ENCODE assay signal across 19 cellular contexts in genomic region chr7:128842674-128843641, GRCh38. TPM values are rescaled to one million over a fixed set of nuclear protein-coding genes. Genes with fewer than 3 reads are reported as not detected.
A peak's percentile ranks its signal among the peaks of the same experiment; 100 is the strongest.
DNase-seq lines count a peak whose midpoint lies in the region; ATAC-seq and TF ChIP-seq lines count a peak whose summit lies in the region.
"Had no signal": no experiment of that assay in that cellular context is flagged by ENCODE, and none has a peak within 500 bp of the region (broad histone marks: within the 10 kb centered on the region; RNA-seq: fewer than 3 reads in every experiment).

No MANE protein-coding gene starts in this region.

- H3K4me3 ChIP-seq in PC-9 (no peak overlapping the region), right lobe of liver (no peak overlapping the region), aorta (ENCODE audit: low read length in 2 of 2) (no peak overlapping the region), adrenal gland (no peak overlapping the region)
- H3K4me3 ChIP-seq: breast epithelium, testis, vagina had no signal

- POLR2A ChIA-PET in PC-9 (lab: Charles Lee; ENCODE audit: unreplicated experiment): interaction anchor here (0.5 kb wide), 1 partner anchor 253 kb away, joined by 6 read pairs; no protein-coding TSS in a partner anchor
- POLR2A ChIA-PET in GM10248 (lab: Yijun Ruan, JAX): no interaction called here

- H3K27me3 Mint-ChIP-seq in stimulated activated naive CD8-positive, alpha-beta T cell treated with anti-CD3 and anti-CD28 coated beads, Interleukin-15, Interleukin-2, amounts not matched to agents 100 ng/mL and 50 ng/mL, for 24 hours: no peaks in the 10 kb centered on the region
- no peaks in the 10 kb centered on the region for H3K27me3 Mint-ChIP-seq in stimulated activated naive CD8-positive, alpha-beta T cell treated with anti-CD3 and anti-CD28 coated beads, Interleukin-15, amount 100 ng/mL, for 72 hours
- H3K27me3 Mint-ChIP-seq: activated CD4-positive, alpha-beta T cell treated with anti-CD3 and anti-CD28 coated beads for 36 hours; B cell had no signal

- no peak for ATAC-seq in stimulated activated naive CD8-positive, alpha-beta T cell treated with anti-CD3 and anti-CD28 coated beads, Interleukin-15, amount 100 ng/mL, for 72 hours
- no peak for ATAC-seq in right lobe of liver
- ATAC-seq in aorta (ENCODE audit: low FRiP score): no peak

- WGBS in right lobe of liver (ENCODE audit: insufficient coverage, low coverage, low lambda C conversion rate, missing lambda C conversion rate): 85% methylated on average over 4 of the region's 38 CpGs
- 89 to 94% methylated on average over 38 of the region's 38 CpGs for WGBS in aorta, 2 donors
- WGBS in adrenal gland, 4 donors: 87 to 95% (median 93%) methylated on average over 18 to 38 of the region's 38 CpGs

- H3K4me1 ChIP-seq in PC-9 (replicated peaks; ENCODE audit: insufficient read depth) (no peaks in the 10 kb centered on the region), right lobe of liver (no peaks in the 10 kb centered on the region), aorta (ENCODE audit: control insufficient read depth in 1 of 2, insufficient read depth in 2 of 2, low read length in 2 of 2) (no peaks in the 10 kb centered on the region), adrenal gland (replicated peaks in 1 of 2) (no peaks in the 10 kb centered on the region)
- H3K4me1 ChIP-seq: breast epithelium, testis, vagina had no signal

- TF ChIP-seq POLR2A in right lobe of liver (IDR thresholded peaks at IDR 0.05): no peak
- TF ChIP-seq POLR2A in adrenal gland (IDR thresholded peaks at IDR 0.05): no peak

- no peak overlapping the region for H2AFZ ChIP-seq in PC-9

- H3K36me3 Mint-ChIP-seq in stimulated activated naive CD8-positive, alpha-beta T cell treated with anti-CD3 and anti-CD28 coated beads, Interleukin-15, Interleukin-2, amounts not matched to agents 100 ng/mL and 50 ng/mL, for 24 hours (ENCODE audit: low read depth): no peaks in the 10 kb centered on the region
- H3K36me3 Mint-ChIP-seq: stimulated activated effector memory CD8-positive, alpha-beta T cell treated with anti-CD3 and anti-CD28 coated beads, Interleukin-12 subunit alpha, Interleukin-12 subunit beta, amount 100 ng/mL, for 72 hours had no signal

- H3K27me3 ChIP-seq in PC-9 (ENCODE audit: insufficient read depth, low read depth): no peaks in the 10 kb centered on the region
- no peaks in the 10 kb centered on the region for H3K27me3 ChIP-seq in right lobe of liver
- no peaks in the 10 kb centered on the region for H3K27me3 ChIP-seq in aorta (ENCODE audit: control insufficient read depth in 1 of 2, insufficient read depth in 2 of 2, low read length in 1 of 2)
- no peaks in the 10 kb centered on the region for H3K27me3 ChIP-seq in adrenal gland
- H3K27me3 ChIP-seq: breast epithelium, testis, vagina had no signal

- intact Hi-C loops in PC-9 (cut with micrococcal nuclease; ENCODE audit: unreplicated experiment) (no loop called here), right lobe of liver (cut with DNase I) (no loop called here), aorta (cut with DNase I) (no loop called here), adrenal gland (cut with DNase I) (no loop called here)

- no peak overlapping the region for H3K4me3 Mint-ChIP-seq in stimulated activated naive CD8-positive, alpha-beta T cell treated with anti-CD3 and anti-CD28 coated beads, Interleukin-15, Interleukin-2, amounts not matched to agents 100 ng/mL and 50 ng/mL, for 24 hours
- H3K4me3 Mint-ChIP-seq in stimulated activated naive CD8-positive, alpha-beta T cell treated with anti-CD3 and anti-CD28 coated beads, Interleukin-15, amount 100 ng/mL, for 72 hours: no peak overlapping the region
- H3K4me3 Mint-ChIP-seq: activated CD4-positive, alpha-beta T cell treated with anti-CD3 and anti-CD28 coated beads for 36 hours; activated T-cell treated with anti-CD3 and anti-CD28 coated beads, Interleukin-2, amount 50 U/mL, for 4 hours; B cell; dendritic cell treated with granulocyte-macrophage colony-stimulating factor and Interleukin-4, amounts not matched to agents 40 ng/mL and 50 ng/mL, for 4 days; neural crest cell; stimulated activated effector memory CD8-positive, alpha-beta T cell treated with anti-CD3 and anti-CD28 coated beads, Interleukin-12 subunit alpha, Interleukin-12 subunit beta, amount 100 ng/mL, for 72 hours had no signal

- TF ChIP-seq CTCF in PC-9 (conservative IDR thresholded peaks at IDR 0.05): no peak
- TF ChIP-seq CTCF in right lobe of liver (IDR thresholded peaks at IDR 0.05): no peak
- TF ChIP-seq CTCF in adrenal gland (IDR thresholded peaks at IDR 0.05): no peak
- TF ChIP-seq CTCF in GM10248 (IDR thresholded peaks at IDR 0.05; ENCODE audit: control extremely low read depth, extremely low read depth, low read depth, missing control alignments): no peak

- H3K9me3 Mint-ChIP-seq in stimulated activated naive CD8-positive, alpha-beta T cell treated with anti-CD3 and anti-CD28 coated beads, Interleukin-15, Interleukin-2, amounts not matched to agents 100 ng/mL and 50 ng/mL, for 24 hours: no peaks in the 10 kb centered on the region
- H3K9me3 Mint-ChIP-seq in stimulated activated naive CD8-positive, alpha-beta T cell treated with anti-CD3 and anti-CD28 coated beads, Interleukin-15, amount 100 ng/mL, for 72 hours: no peaks in the 10 kb centered on the region
- H3K9me3 Mint-ChIP-seq: activated T-cell treated with anti-CD3 and anti-CD28 coated beads, Interleukin-2, amount 50 U/mL, for 4 hours; dendritic cell treated with granulocyte-macrophage colony-stimulating factor and Interleukin-4, amounts not matched to agents 40 ng/mL and 50 ng/mL, for 4 days; neural crest cell; stimulated activated effector memory CD8-positive, alpha-beta T cell treated with anti-CD3 and anti-CD28 coated beads, Interleukin-12 subunit alpha, Interleukin-12 subunit beta, amount 100 ng/mL, for 72 hours had no signal

- H3K4me1 Mint-ChIP-seq in stimulated activated naive CD8-positive, alpha-beta T cell treated with anti-CD3 and anti-CD28 coated beads, Interleukin-15, Interleukin-2, amounts not matched to agents 100 ng/mL and 50 ng/mL, for 24 hours (ENCODE audit: low read depth): no peaks in the 10 kb centered on the region
- H3K4me1 Mint-ChIP-seq in stimulated activated naive CD8-positive, alpha-beta T cell treated with anti-CD3 and anti-CD28 coated beads, Interleukin-15, amount 100 ng/mL, for 72 hours: peaks cover 19% of the 10 kb centered on the region
- H3K4me1 Mint-ChIP-seq: activated CD4-positive, alpha-beta T cell treated with anti-CD3 and anti-CD28 coated beads for 36 hours; neural crest cell had no signal

- CTCF ChIA-PET in PC-9 (lab: Charles Lee): no interaction called here
- CTCF ChIA-PET in GM10248 (lab: Yijun Ruan, JAX): interaction anchor here (0.8 to 5.3 kb wide), 16 partner anchors 7 to 249 kb away, joined by 3 to 38 read pairs (median 4); partner anchors contain the start of genes ATP6V1F and IRF5

- H3K27ac ChIP-seq in PC-9: no peak overlapping the region
- no peak overlapping the region for H3K27ac ChIP-seq in right lobe of liver
- no peak overlapping the region for H3K27ac ChIP-seq in aorta (ENCODE audit: low read depth in 1 of 2, low read length in 2 of 2)
- H3K27ac ChIP-seq in adrenal gland: no peak overlapping the region
- H3K27ac ChIP-seq: breast epithelium, testis, vagina had no signal

- H4K20me1 ChIP-seq in PC-9 (ENCODE audit: insufficient read depth): no peaks in the 10 kb centered on the region

- no peaks in the 10 kb centered on the region for H3K36me3 ChIP-seq in PC-9 (ENCODE audit: low read depth)
- no peaks in the 10 kb centered on the region for H3K36me3 ChIP-seq in right lobe of liver
- H3K36me3 ChIP-seq in aorta (ENCODE audit: control insufficient read depth in 1 of 2, insufficient read depth in 2 of 2, low read length in 1 of 2): peaks cover 0 to 9% of the 10 kb centered on the region in 2 donors
- H3K36me3 ChIP-seq in adrenal gland (replicated peaks in 1 of 2): no peaks in the 10 kb centered on the region
- H3K36me3 ChIP-seq: breast epithelium had no signal

- H3K9me3 ChIP-seq in PC-9 (ENCODE audit: insufficient read depth, low read depth): no peaks in the 10 kb centered on the region
- no peaks in the 10 kb centered on the region for H3K9me3 ChIP-seq in right lobe of liver
- H3K9me3 ChIP-seq in aorta (ENCODE audit: control insufficient read depth, low read length): no peaks in the 10 kb centered on the region
- H3K9me3 ChIP-seq in adrenal gland (replicated peaks in 1 of 3): no peaks in the 10 kb centered on the region
- H3K9me3 ChIP-seq: breast epithelium, SK-N-SH, testis, vagina had no signal

- BruUV-seq in PC-9 (replicated peaks; lab: Mats Ljungman, UMichigan): TSS peak; percentile 7

- peak overlapping the region; percentile 52 for H3K27ac Mint-ChIP-seq in stimulated activated naive CD8-positive, alpha-beta T cell treated with anti-CD3 and anti-CD28 coated beads, Interleukin-15, Interleukin-2, amounts not matched to agents 100 ng/mL and 50 ng/mL, for 24 hours
- no peak overlapping the region for H3K27ac Mint-ChIP-seq in stimulated activated naive CD8-positive, alpha-beta T cell treated with anti-CD3 and anti-CD28 coated beads, Interleukin-15, amount 100 ng/mL, for 72 hours
- H3K27ac Mint-ChIP-seq: activated CD4-positive, alpha-beta T cell treated with anti-CD3 and anti-CD28 coated beads for 36 hours; B cell; dendritic cell treated with granulocyte-macrophage colony-stimulating factor and Interleukin-4, amounts not matched to agents 40 ng/mL and 50 ng/mL, for 4 days; stimulated activated effector memory CD8-positive, alpha-beta T cell treated with anti-CD3 and anti-CD28 coated beads, Interleukin-12 subunit alpha, Interleukin-12 subunit beta, amount 100 ng/mL, for 72 hours had no signal

- no peak for DNase-seq in stimulated activated naive CD8-positive, alpha-beta T cell treated with anti-CD3 and anti-CD28 coated beads, Interleukin-15, amount 100 ng/mL, for 72 hours
- no peak for DNase-seq in PC-9
- peak in 2 of 3 donors; percentile 14 to 43 for DNase-seq in right lobe of liver
- peak; percentile 43 to 68 for DNase-seq in aorta
- DNase-seq in adrenal gland: no peak
- DNase-seq in KG1 (lab: John Stamatoyannopoulos, UW): no peak
- DNase-seq in GM10248 (ENCODE audit: extremely low spot score): no peak
- DNase-seq: NCI-H1694 treated with DMSO at 0.1 percent for 48 hours had no signal

- H3K4me2 ChIP-seq in PC-9: no peak overlapping the region
- H3K4me2 ChIP-seq: SK-N-SH had no signal

- H3K79me2 ChIP-seq in PC-9 (ENCODE audit: low read depth): no peaks in the 10 kb centered on the region

- no peaks in the 10 kb centered on the region for H3K9me2 ChIP-seq in PC-9 (ENCODE audit: insufficient read depth)
- H3K9me2 ChIP-seq: SK-N-SH had no signal

- no peaks in the 10 kb centered on the region for H3F3A ChIP-seq in PC-9 (ENCODE audit: insufficient read depth, low read depth)

RNA-seq across cellular contexts. Expression of gene FLNC, which starts 12.8 kb away (rescaled TPM):
- total RNA-seq in PC-9 (2021) (75.5 and 96.6 TPM in 2 replicates), right lobe of liver (1 to 10 TPM in 2 of 6 experiments, under 1 TPM in 4; 0.27 to 5.1 (median 0.74) TPM), aorta (100 to 1,000 TPM; 135 to 245 TPM), adrenal gland (1 to 10 TPM in 7 of 8 donors, under 1 TPM in 1; 0.90 to 4.1 (median 2.6) TPM)
- polyA plus RNA-seq in aorta (10 to 100 TPM in 1 of 2 donors, 1 to 10 TPM in 1; 7.8 to 18.3 TPM), adrenal gland (1 to 10 TPM in 2 of 3 donors, under 1 TPM in 1; 0.66 to 2.3 (median 1.8) TPM)
- total RNA-seq: B cell had no signal

RNA-seq across cellular contexts. Expression of gene ATP6V1F, which starts 19.7 kb away (rescaled TPM):
- total RNA-seq in PC-9 (2021): 114 and 169 TPM in 2 replicates
- total RNA-seq in right lobe of liver: 10 to 100 TPM; 26.9 to 72.0 (median 38.9) TPM
- total RNA-seq in aorta: 10 to 100 TPM; 83.7 to 84.8 TPM
- polyA plus RNA-seq in aorta: 100 to 1,000 TPM; 120 to 270 TPM
- 100 to 1,000 TPM in 7 of 8 donors, 10 to 100 TPM in 1; 94.6 to 215 (median 156) TPM for total RNA-seq in adrenal gland
- 100 to 1,000 TPM; 200 to 334 (median 226) TPM for polyA plus RNA-seq in adrenal gland

RNA-seq across cellular contexts. Expression of gene CCDC136, which starts 51.2 kb away (rescaled TPM):
- total RNA-seq in PC-9 (2021) (7.1 and 9.8 TPM in 2 replicates), right lobe of liver (under 1 TPM in 4 of 6 experiments, not detected in 2; 0.16 to 0.70 (median 0.20) TPM), aorta (10 to 100 TPM; 18.3 to 29.5 TPM), adrenal gland (1 to 10 TPM in 7 of 8 donors, under 1 TPM in 1; 0.35 to 6.2 (median 3.9) TPM)
- polyA plus RNA-seq in aorta (1 to 10 TPM; 7.5 to 8.9 TPM), adrenal gland (10 to 100 TPM in 1 of 3 donors, 1 to 10 TPM in 2; 4.0 to 10.9 (median 5.3) TPM)

Comparison
In these comparisons a context has a peak if more than half of its experiments do, and no peak if none do; other contexts are left out.
1. DNase-seq: peak in right lobe of liver (2 of 3) and aorta (2 of 2); none in stimulated activated naive CD8-positive, alpha-beta T cell treated with anti-CD3 and anti-CD28 coated beads, Interleukin-15, amount 100 ng/mL, for 72 hours (0 of 2), PC-9 (0 of 2), adrenal gland (0 of 7), KG1 (single experiment) and GM10248 (single experiment).
2. RNA of gene FLNC, which starts 12.8 kb away (total RNA-seq): 135 to 245 TPM in aorta and 75.5 to 96.6 TPM in PC-9; 0.90 to 4.1 TPM in adrenal gland and 0.27 to 5.1 TPM in right lobe of liver; every median in the first group is over 10 times any median in the second.